In the genomic region with DNA sequence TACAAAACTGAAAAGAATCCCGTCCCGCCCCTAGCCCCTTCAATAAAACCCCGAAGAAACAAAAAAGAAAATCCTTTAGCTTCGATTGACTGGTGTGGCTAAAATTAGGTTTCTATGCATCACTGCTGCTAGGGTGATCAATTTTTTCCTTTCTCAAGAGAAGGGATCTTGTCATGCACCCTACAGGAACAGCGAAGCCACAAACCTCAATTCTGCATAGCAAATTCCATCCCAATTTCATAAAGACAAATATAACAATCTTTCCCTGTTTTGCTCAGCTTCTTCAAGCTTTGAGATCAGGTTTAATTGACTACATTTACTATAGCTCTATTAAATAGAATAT, we compare ENCODE assay signal across 7 cellular contexts.
DNase-seq lines count a peak whose midpoint lies in the region; ATAC-seq and TF ChIP-seq lines count a peak whose summit lies in the region.
"Not testable (repeated sequence)": the region's sequence is repeated elsewhere in the genome, so short reads cannot be mapped to it uniquely, and the experiment has no call there.

No MANE protein-coding gene starts in this region.

- in situ Hi-C loops in brain microvascular endothelial cell (cut with HindIII; ENCODE audit: low pct_ligation_motif_present, low sequenced_read_pairs): not testable (repeated sequence)

- H3K9me3 Mint-ChIP-seq in WTC11; activated T-helper 2 cell treated with anti-CD3 and anti-CD28 coated beads, Interferon-gamma antibody, Interleukin-2, Interleukin-4, amounts not matched to agents 10 μg/mL and 5 μg/mL and 100 μg/mL, durations not matched to agents 14 hours and 24 hours and 36 hours; neural progenitor cell; stimulated activated naive CD8-positive, alpha-beta T cell treated with anti-CD3 and anti-CD28 coated beads, Interleukin-15, Interleukin-2, amounts not matched to agents 100 ng/mL and 50 ng/mL, for 24 hours: not testable (repeated sequence)

- not testable (repeated sequence) for H3K36me3 ChIP-seq in HUES48 (ENCODE audit: control insufficient read depth, insufficient read depth, low read length); brain microvascular endothelial cell (replicated peaks); neural progenitor cell

- H3K4me2 ChIP-seq in neural progenitor cell: not testable (repeated sequence)

- not testable (repeated sequence) for H3F3A ChIP-seq in neural progenitor cell (ENCODE audit: low read depth)

- CTCF ChIA-PET in WTC11 (lab: Charles Lee): interaction anchor here (0.9 kb wide), 1 partner anchor 285 kb away, joined by 5 read pairs; no protein-coding TSS in a partner anchor

- H3K4me1 Mint-ChIP-seq in WTC11 (peaks cover 80% of the 10 kb centered on the region), neural progenitor cell (peaks cover 23% of the 10 kb centered on the region)
- H3K4me1 Mint-ChIP-seq in activated T-helper 2 cell treated with anti-CD3 and anti-CD28 coated beads, Interferon-gamma antibody, Interleukin-2, Interleukin-4, amounts not matched to agents 10 μg/mL and 5 μg/mL and 100 μg/mL, durations not matched to agents 14 hours and 24 hours and 36 hours (ENCODE audit: low read depth): peaks cover 15% of the 10 kb centered on the region
- peaks cover 36% of the 10 kb centered on the region for H3K4me1 Mint-ChIP-seq in stimulated activated naive CD8-positive, alpha-beta T cell treated with anti-CD3 and anti-CD28 coated beads, Interleukin-15, Interleukin-2, amounts not matched to agents 100 ng/mL and 50 ng/mL, for 24 hours (ENCODE audit: low read depth)

- not testable (repeated sequence) for TF ChIP-seq CTCF in WTC11 (IDR thresholded peaks at IDR 0.05); brain microvascular endothelial cell (IDR thresholded peaks at IDR 0.05; ENCODE audit: low read depth, low read length, missing control alignments); foreskin keratinocyte (conservative IDR thresholded peaks at IDR 0.05); neural progenitor cell (IDR thresholded peaks at IDR 0.05)

- not testable (repeated sequence) for DNase-seq in WTC11 (ENCODE audit: low spot score); activated T-helper 2 cell treated with anti-CD3 and anti-CD28 coated beads, Interferon-gamma antibody, Interleukin-2, Interleukin-4, amounts not matched to agents 10 μg/mL and 5 μg/mL and 100 μg/mL, durations not matched to agents 14 hours and 24 hours and 36 hours (ENCODE audit: low spot score); brain microvascular endothelial cell; foreskin keratinocyte; neural progenitor cell (ENCODE audit: low spot score)

- H4K20me1 ChIP-seq in neural progenitor cell (ENCODE audit: low read depth): not testable (repeated sequence)

- POLR2A ChIA-PET in WTC11 (lab: Charles Lee): interaction anchor here (0.7 kb wide), 1 partner anchor 96 kb away, joined by 4 read pairs; no protein-coding TSS in a partner anchor

- H3K27ac Mint-ChIP-seq in WTC11 (peak overlapping the region; percentile 92), neural progenitor cell (peak overlapping the region; percentile 31)
- H3K27ac Mint-ChIP-seq in activated T-helper 2 cell treated with anti-CD3 and anti-CD28 coated beads, Interferon-gamma antibody, Interleukin-2, Interleukin-4, amounts not matched to agents 10 μg/mL and 5 μg/mL and 100 μg/mL, durations not matched to agents 14 hours and 24 hours and 36 hours: peak overlapping the region; percentile 85
- H3K27ac Mint-ChIP-seq in stimulated activated naive CD8-positive, alpha-beta T cell treated with anti-CD3 and anti-CD28 coated beads, Interleukin-15, Interleukin-2, amounts not matched to agents 100 ng/mL and 50 ng/mL, for 24 hours: peak overlapping the region; percentile 78

- H3K79me2 ChIP-seq in neural progenitor cell (ENCODE audit: low read depth): not testable (repeated sequence)

- peak overlapping the region; percentile 59; the same call in 1 of the 2 replicates for H3K9ac ChIP-seq in HUES48 (ENCODE audit: low read depth, low read length)
- H3K9ac ChIP-seq in neural progenitor cell: not testable (repeated sequence)

- not testable (repeated sequence) for H3K27me3 Mint-ChIP-seq in WTC11 (ENCODE audit: low read depth); activated T-helper 2 cell treated with anti-CD3 and anti-CD28 coated beads, Interferon-gamma antibody, Interleukin-2, Interleukin-4, amounts not matched to agents 10 μg/mL and 5 μg/mL and 100 μg/mL, durations not matched to agents 14 hours and 24 hours and 36 hours (ENCODE audit: low read depth); neural progenitor cell (ENCODE audit: insufficient read depth, low read depth); stimulated activated naive CD8-positive, alpha-beta T cell treated with anti-CD3 and anti-CD28 coated beads, Interleukin-15, Interleukin-2, amounts not matched to agents 100 ng/mL and 50 ng/mL, for 24 hours

- not testable (repeated sequence) for H3K4me3 Mint-ChIP-seq in WTC11; activated T-helper 2 cell treated with anti-CD3 and anti-CD28 coated beads, Interferon-gamma antibody, Interleukin-2, Interleukin-4, amounts not matched to agents 10 μg/mL and 5 μg/mL and 100 μg/mL, durations not matched to agents 14 hours and 24 hours and 36 hours (ENCODE audit: low read depth); neural progenitor cell
- H3K4me3 Mint-ChIP-seq in stimulated activated naive CD8-positive, alpha-beta T cell treated with anti-CD3 and anti-CD28 coated beads, Interleukin-15, Interleukin-2, amounts not matched to agents 100 ng/mL and 50 ng/mL, for 24 hours: peak overlapping the region; percentile 53

- intact Hi-C loops in activated T-helper 2 cell treated with anti-CD3 and anti-CD28 coated beads, Interferon-gamma antibody, Interleukin-2, Interleukin-4, amounts not matched to agents 10 μg/mL and 5 μg/mL and 100 μg/mL, durations not matched to agents 14 hours and 24 hours and 36 hours (cut with micrococcal nuclease): loop anchor here (1.0 kb wide), 1 partner anchor 11 kb away; no protein-coding TSS in a partner anchor

- H2AFZ ChIP-seq in neural progenitor cell (replicated peaks): not testable (repeated sequence)

- H3K27me3 ChIP-seq in HUES48 (ENCODE audit: control insufficient read depth, insufficient read depth, low read length); brain microvascular endothelial cell (replicated peaks); foreskin keratinocyte; neural progenitor cell: not testable (repeated sequence)

- not testable (repeated sequence) for H3K9me3 ChIP-seq in HUES48 (ENCODE audit: control insufficient read depth, insufficient read depth, low read length); neural progenitor cell (ENCODE audit: low read depth)

- H3K27ac ChIP-seq in HUES48 (ENCODE audit: low read depth, low read length) (peak overlapping the region; percentile 93), brain microvascular endothelial cell (peak overlapping the region; percentile 84)
- not testable (repeated sequence) for H3K27ac ChIP-seq in foreskin keratinocyte, neural progenitor cell

- peaks cover 71% of the 10 kb centered on the region for H3K4me1 ChIP-seq in HUES48 (ENCODE audit: control insufficient read depth, insufficient read depth, low read length)
- H3K4me1 ChIP-seq in foreskin keratinocyte: not testable (repeated sequence)
- peaks cover 13% of the 10 kb centered on the region for H3K4me1 ChIP-seq in neural progenitor cell

- not testable (repeated sequence) for H3K36me3 Mint-ChIP-seq in WTC11; stimulated activated naive CD8-positive, alpha-beta T cell treated with anti-CD3 and anti-CD28 coated beads, Interleukin-15, Interleukin-2, amounts not matched to agents 100 ng/mL and 50 ng/mL, for 24 hours (ENCODE audit: low read depth)
- H3K36me3 Mint-ChIP-seq in activated T-helper 2 cell treated with anti-CD3 and anti-CD28 coated beads, Interferon-gamma antibody, Interleukin-2, Interleukin-4, amounts not matched to agents 10 μg/mL and 5 μg/mL and 100 μg/mL, durations not matched to agents 14 hours and 24 hours and 36 hours (ENCODE audit: low read depth): peaks cover 22% of the 10 kb centered on the region
- peaks cover 15% of the 10 kb centered on the region for H3K36me3 Mint-ChIP-seq in neural progenitor cell

- not testable (repeated sequence) for H3K4me3 ChIP-seq in HUES48 (ENCODE audit: low read depth, low read length); brain microvascular endothelial cell (ENCODE audit: low read depth, low read length); neural progenitor cell

- not testable (repeated sequence) for ATAC-seq in WTC11
- peak; percentile 44 for ATAC-seq in foreskin keratinocyte

Comparison
In these comparisons a context has a peak if more than half of its experiments do, and no peak if none do; other contexts are left out.
1. H3K27ac Mint-ChIP-seq: peak in every context shown above with its lines; median percentile 92 in WTC11; 85 in activated T-helper 2 cell treated with anti-CD3 and anti-CD28 coated beads, Interferon-gamma antibody, Interleukin-2, Interleukin-4, amounts not matched to agents 10 μg/mL and 5 μg/mL and 100 μg/mL, durations not matched to agents 14 hours and 24 hours and 36 hours; 78 in stimulated activated naive CD8-positive, alpha-beta T cell treated with anti-CD3 and anti-CD28 coated beads, Interleukin-15, Interleukin-2, amounts not matched to agents 100 ng/mL and 50 ng/mL, for 24 hours; 31 in neural progenitor cell.